Comparison of ENCODE assay signal across 17 cellular contexts in genomic region chr17:81317992-81318391, GRCh38. TPM values are rescaled to one million over a fixed set of nuclear protein-coding genes. Genes with fewer than 3 reads are reported as not detected.
DNase-seq lines count a peak whose midpoint lies in the region; ATAC-seq and TF ChIP-seq lines count a peak whose summit lies in the region.
"Had no signal": no experiment of that assay in that cellular context is flagged by ENCODE, and none has a peak within 500 bp of the region (broad histone marks: within the 10 kb centered on the region; RNA-seq: fewer than 3 reads in every experiment).

No MANE protein-coding gene starts in this region.

- TF ChIP-seq CTCF in left ventricle myocardium inferior (IDR thresholded peaks at IDR 0.05; ENCODE audit: borderline replicate concordance) (no peak), WTC11 (IDR thresholded peaks at IDR 0.05) (no peak), type B pancreatic cell (conservative IDR thresholded peaks at IDR 0.05) (no peak), esophagus squamous epithelium (IDR thresholded peaks at IDR 0.05) (no peak)

- intact Hi-C loops in right cardiac atrium (cut with DNase I) (no loop called here), left ventricle myocardium inferior (cut with micrococcal nuclease) (no loop called here), esophagus squamous epithelium (cut with DNase I) (no loop called here)

- H3K27ac Mint-ChIP-seq in WTC11: no peak overlapping the region
- H3K27ac Mint-ChIP-seq in type B pancreatic cell: peak overlapping the region; percentile 36
- no peak overlapping the region for H3K27ac Mint-ChIP-seq in activated naive CD8-positive, alpha-beta T cell treated with anti-CD3 and anti-CD28 coated beads for 36 hours

- no peak overlapping the region for H3K27ac ChIP-seq in right cardiac atrium (ENCODE audit: low read length)
- no peak overlapping the region for H3K27ac ChIP-seq in left ventricle myocardium inferior (replicated peaks)
- no peak overlapping the region for H3K27ac ChIP-seq in esophagus squamous epithelium
- H3K27ac ChIP-seq: C4-2B had no signal

- TF ChIP-seq POLR2A in esophagus squamous epithelium (IDR thresholded peaks at IDR 0.05): no peak

- no peaks in the 10 kb centered on the region for H3K36me3 ChIP-seq in left ventricle myocardium inferior
- no peaks in the 10 kb centered on the region for H3K36me3 ChIP-seq in esophagus squamous epithelium

- CTCF ChIA-PET in WTC11 (lab: Charles Lee): no interaction called here

- H3K4me3 Mint-ChIP-seq in WTC11: 0 out of 2 replicates have a peak overlapping the region, but pooled peaks have one; percentile 16
- H3K4me3 Mint-ChIP-seq in type B pancreatic cell: no peak overlapping the region
- no peak overlapping the region for H3K4me3 Mint-ChIP-seq in activated naive CD8-positive, alpha-beta T cell treated with anti-CD3 and anti-CD28 coated beads for 36 hours

- ATAC-seq in right cardiac atrium (no peak), WTC11 (peak; percentile 77)
- ATAC-seq: HCT116 had no signal

- H3K27me3 ChIP-seq in right cardiac atrium (ENCODE audit: control insufficient read depth, insufficient read depth) (no peaks in the 10 kb centered on the region), left ventricle myocardium inferior (ENCODE audit: low read depth) (no peaks in the 10 kb centered on the region), esophagus squamous epithelium (peaks cover 0 to 11% (median 0%) of the 10 kb centered on the region in 4 donors)

- POLR2A ChIA-PET in WTC11 (lab: Charles Lee): no interaction called here

- H3K9me3 ChIP-seq in right cardiac atrium (ENCODE audit: control insufficient read depth, low read length) (no peaks in the 10 kb centered on the region), left ventricle myocardium inferior (replicated peaks) (no peaks in the 10 kb centered on the region), esophagus squamous epithelium (no peaks in the 10 kb centered on the region)

- DNase-seq in right cardiac atrium (peak in 2 of 3 donors; percentile 11 to 41), left ventricle myocardium inferior (no peak), WTC11 (ENCODE audit: low spot score) (peak; percentile 67), iPS-NIHi7 (ENCODE audit: extremely low spot score) (peak; percentile 67), type B pancreatic cell (ENCODE audit: extremely low spot score, unreplicated experiment) (no peak), esophagus squamous epithelium (lab: John Stamatoyannopoulos, UW) (no peak)
- DNase-seq in activated naive CD4-positive, alpha-beta T cell (lab: John Stamatoyannopoulos, UW): no peak
- DNase-seq in activated naive CD8-positive, alpha-beta T cell treated with anti-CD3 and anti-CD28 coated beads for 36 hours: no peak
- DNase-seq: DMS153, KBM-7, MV-4-11, NCI-H2081 treated with DMSO at 0.1 percent for 48 hours, NCI-H345, NCI-H526, SHP77 treated with DMSO at 0.1 percent for 48 hours had no signal

- H3K36me3 Mint-ChIP-seq in WTC11 (no peaks in the 10 kb centered on the region), type B pancreatic cell (no peaks in the 10 kb centered on the region)
- no peaks in the 10 kb centered on the region for H3K36me3 Mint-ChIP-seq in activated naive CD8-positive, alpha-beta T cell treated with anti-CD3 and anti-CD28 coated beads for 36 hours

- no peaks in the 10 kb centered on the region for H3K4me1 ChIP-seq in right cardiac atrium (ENCODE audit: control insufficient read depth, insufficient read depth, low read length)
- H3K4me1 ChIP-seq in left ventricle myocardium inferior: no peaks in the 10 kb centered on the region
- peaks cover under 1 to 16% (median 8%) of the 10 kb centered on the region in 3 donors for H3K4me1 ChIP-seq in esophagus squamous epithelium

- H3K4me3 ChIP-seq in right cardiac atrium (ENCODE audit: low read length) (no peak overlapping the region), left ventricle myocardium inferior (no peak overlapping the region), esophagus squamous epithelium (no peak overlapping the region)

- H3K9me3 Mint-ChIP-seq in WTC11 (no peaks in the 10 kb centered on the region), type B pancreatic cell (no peaks in the 10 kb centered on the region)
- H3K9me3 Mint-ChIP-seq in activated naive CD8-positive, alpha-beta T cell treated with anti-CD3 and anti-CD28 coated beads for 36 hours: no peaks in the 10 kb centered on the region

- 54% methylated on average over 11 of the region's 11 CpGs for WGBS in right cardiac atrium
- 63% methylated on average over 5 to 9 of the region's 11 CpGs for WGBS in esophagus squamous epithelium, 2 donors

- H3K27me3 Mint-ChIP-seq in WTC11 (ENCODE audit: low read depth) (no peaks in the 10 kb centered on the region), type B pancreatic cell (no peaks in the 10 kb centered on the region)
- peaks cover 5% of the 10 kb centered on the region for H3K27me3 Mint-ChIP-seq in activated naive CD8-positive, alpha-beta T cell treated with anti-CD3 and anti-CD28 coated beads for 36 hours

- H3K4me1 Mint-ChIP-seq in WTC11 (peaks cover 14% of the 10 kb centered on the region), type B pancreatic cell (ENCODE audit: unreplicated experiment) (peaks cover 14% of the 10 kb centered on the region)
- no peaks in the 10 kb centered on the region for H3K4me1 Mint-ChIP-seq in activated naive CD8-positive, alpha-beta T cell treated with anti-CD3 and anti-CD28 coated beads for 36 hours

TF ChIP-seq in WTC11, 78 proteins besides CTCF, POLR2A, EP300 and RAD21:
- TF ChIP-seq FOXK1 (CRISPR knock-in tag; IDR thresholded peaks at IDR 0.05) (no peak), PRDM15 (CRISPR knock-in tag; IDR thresholded peaks at IDR 0.05) (peak; percentile 73)
TF ChIP-seq in WTC11: peak in this region for 1.

RNA-seq across cellular contexts. Expression of gene SLC38A10, which starts 22.9 kb away (rescaled TPM):
- total RNA-seq in right cardiac atrium: 10 to 100 TPM; 50.8 to 63.9 (median 53.5) TPM
- polyA plus RNA-seq in right cardiac atrium: 61.5 TPM
- total RNA-seq in left ventricle myocardium inferior: 50.1 TPM
- total RNA-seq in WTC11 (2021): 47.0 to 62.4 TPM (median 53.9 TPM) in 3 replicates
- 85.0 and 118 TPM in 2 replicates for total RNA-seq in type B pancreatic cell (ENCODE audit: low replicate concordance)
- total RNA-seq in esophagus squamous epithelium: 10 to 100 TPM; 37.8 to 49.8 (median 45.3) TPM
- 10 to 100 TPM; 35.7 to 38.7 TPM for total RNA-seq in activated naive CD8-positive, alpha-beta T cell treated with anti-CD3 and anti-CD28 coated beads for 36 hours

Comparison
In these comparisons a context has a peak if more than half of its experiments do, and no peak if none do; other contexts are left out.
1. DNase-seq: peak in right cardiac atrium (2 of 3), WTC11 (single experiment) and iPS-NIHi7 (single experiment); none in left ventricle myocardium inferior (single experiment), type B pancreatic cell (single experiment), esophagus squamous epithelium (single experiment), activated naive CD4-positive, alpha-beta T cell (0 of 4) and activated naive CD8-positive, alpha-beta T cell treated with anti-CD3 and anti-CD28 coated beads for 36 hours (single experiment).